Comparison of ENCODE assay signal across 28 cellular contexts in genomic region chrX:5730561-5730960, GRCh38.
"Had no signal": no experiment of that assay in that cellular context is flagged by ENCODE, and none has a peak within 500 bp of the region (broad histone marks: within the 10 kb centered on the region; RNA-seq: fewer than 3 reads in every experiment).

No MANE protein-coding gene starts in this region.

- H3K36me3 ChIP-seq: esophagus muscularis mucosa, heart right ventricle, left lung, prostate gland, sigmoid colon, spleen, suprapubic skin, transverse colon, upper lobe of right lung, uterus had no signal

- H3K4me1 ChIP-seq: esophagus muscularis mucosa, heart right ventricle, left lung, prostate gland, sigmoid colon, spleen, suprapubic skin, transverse colon, upper lobe of right lung, uterus had no signal

- H3K27ac ChIP-seq: coronary artery, esophagus muscularis mucosa, heart right ventricle, left lung, prostate gland, sigmoid colon, skin epidermis, spleen, suprapubic skin, transverse colon, upper lobe of right lung, uterus had no signal

- H3K27me3 ChIP-seq: esophagus muscularis mucosa, heart right ventricle, left lung, sigmoid colon, spleen, suprapubic skin, transverse colon, upper lobe of right lung, uterus had no signal

- H3K9me3 ChIP-seq: left lung, prostate gland, sigmoid colon, suprapubic skin, transverse colon, upper lobe of right lung, uterus had no signal

- H3K4me3 ChIP-seq: coronary artery, esophagus muscularis mucosa, heart right ventricle, left lung, prostate gland, sigmoid colon, skin epidermis, spleen, suprapubic skin, transverse colon, upper lobe of right lung, uterus had no signal

- DNase-seq: dermis blood vessel endothelial cell; effector memory CD4-positive, alpha-beta T cell; foreskin melanocyte; glutamatergic neuron; heart right ventricle; hippocampal formation; left cardiac atrium; left lung; midbrain; naive thymus-derived CD8-positive, alpha-beta T cell; nephron progenitor cell; nucleus accumbens; right cardiac atrium; sigmoid colon; spleen; stimulated activated CD4-positive, alpha-beta T cell treated with anti-CD3 and anti-CD28 coated beads, Interleukin-15, amount 100 ng/mL, for 24 hours; stimulated activated CD4-positive, alpha-beta T cell treated with anti-CD3 and anti-CD28 coated beads, Interleukin-2, amount 100 ng/mL, for 48 hours; stimulated activated CD8-positive, alpha-beta memory T cell treated with anti-CD3 and anti-CD28 coated beads, Interleukin-4, amount 100 ng/mL, for 48 hours; stimulated activated naive CD4-positive, alpha-beta T cell; stimulated activated naive CD8-positive, alpha-beta T cell treated with anti-CD3 and anti-CD28 coated beads, Interleukin-15, amount 100 ng/mL, for 72 hours; transverse colon; upper lobe of right lung; uterus had no signal
